In genomic region chr13:112894673-112895481, GRCh38 we compare ENCODE assay signal across 1 cellular context.
TF ChIP-seq lines count a peak whose summit lies in the region.

No MANE protein-coding gene starts in this region.

TF ChIP-seq in GM23338, 12 proteins besides CTCF, POLR2A, EP300 and RAD21 (continued from another document):
- TF ChIP-seq ZNF462 (CRISPR knock-in tag; IDR thresholded peaks at IDR 0.05) (no peak), STAT1 (IDR thresholded peaks at IDR 0.05; ENCODE audit: unreplicated experiment) (no peak)
